In genomic region chr4:186104114-186104894, GRCh38 we compare ENCODE assay signal across 9 cellular contexts. TPM values are rescaled to one million over a fixed set of nuclear protein-coding genes. Genes with fewer than 3 reads are reported as not detected.
DNase-seq lines count a peak whose midpoint lies in the region; ATAC-seq, FAIRE-seq and TF ChIP-seq lines count a peak whose summit lies in the region.
"Had no signal": no experiment of that assay in that cellular context is flagged by ENCODE, and none has a peak within 500 bp of the region (broad histone marks: within the 10 kb centered on the region; RNA-seq: fewer than 3 reads in every experiment).

Gene FAM149A (plus strand): TSS chr4:186104704.

- H3K36me3 ChIP-seq in bronchial epithelial cell (ENCODE audit: control insufficient read depth, insufficient read depth, low read length) (no peaks in the 10 kb centered on the region), HepG2 (replicated peaks in 1 of 2; ENCODE audit: control insufficient read depth in 1 of 2, insufficient read depth in 2 of 2, low read length in 2 of 2) (no peaks in the 10 kb centered on the region)

- H3K9me3 ChIP-seq in HepG2 (ENCODE audit: low read length) = no peaks in the 10 kb centered on the region

- H3K4me2 ChIP-seq in HepG2 (ENCODE audit: low read depth, low read length) = peak within 1 kb of the TSS; percentile 49; the same call in 1 of the 2 replicates

- TF ChIP-seq EP300 in HepG2 (IDR thresholded peaks at IDR 0.05; ENCODE audit: low read depth in 2 of 2, low read length in 2 of 2) = no peak
- no peak for TF ChIP-seq EP300 in HepG2 (CRISPR knock-in tag; IDR thresholded peaks at IDR 0.05; ENCODE audit: borderline replicate concordance)

- TF ChIP-seq POLR2A in HepG2 (IDR thresholded peaks at IDR 0.05; ENCODE audit: insufficient read depth in 1 of 2, low read depth in 2 of 2, low read length in 2 of 2) = no peak

- intact Hi-C loops in HepG2 (cut with micrococcal nuclease; ENCODE audit: unreplicated experiment) = no loop called here

- DNase-seq in NCI-H2227 (lab: John Stamatoyannopoulos, UW; ENCODE audit: unreplicated experiment) (peak; percentile 63), NCI-H2227 treated with DMSO at 0.1 percent for 48 hours (lab: John Stamatoyannopoulos, UW) (no peak), T-helper 2 cell (peak in 4 of 5 experiments; percentile 7 to 42 (median 28)), bronchial epithelial cell (ENCODE audit: low read depth) (no peak), HepG2 (ENCODE audit: low spot score) (no peak), NCI-H446 (lab: John Stamatoyannopoulos, UW) (no peak)
- peak; percentile 65 for DNase-seq in stimulated activated CD4-positive, alpha-beta T cell treated with anti-CD3 and anti-CD28 coated beads, Interleukin-4, amount 100 ng/mL, for 1 hour

- no TSS peak for BruUV-seq in HepG2 (replicated peaks; lab: Mats Ljungman, UMichigan)

- ATAC-seq in HG03175 (IDR thresholded peaks at IDR 0.05; ENCODE audit: unreplicated experiment) (peak; percentile 80), HepG2 (peak; percentile 65)

- no peaks in the 10 kb centered on the region for H4K20me1 ChIP-seq in HepG2 (ENCODE audit: insufficient read depth, low read length)

- POLR2A ChIA-PET in HepG2 (lab: Yijun Ruan, JAX) = no interaction called here

- no peak within 1 kb of the TSS for H3K27ac ChIP-seq in HepG2 (ENCODE audit: extremely low read length, insufficient read depth, low read length)

- H3K4me3 ChIP-seq in bronchial epithelial cell (ENCODE audit: low read depth, low read length) (peak within 1 kb of the TSS; percentile 18), HepG2 (replicated peaks in 1 of 3; ENCODE audit: insufficient read depth in 1 of 3, low read depth in 2 of 3, low read length in 3 of 3) (peak within 1 kb of the TSS in 2 of 3 experiments; percentile 16 to 55; a peak in 3 of 6 replicates)

- peaks cover 23% of the 10 kb centered on the region for H3K27me3 ChIP-seq in bronchial epithelial cell (ENCODE audit: control insufficient read depth, insufficient read depth, low read length)
- peaks cover 1 to 33% of the 10 kb centered on the region in 2 experiments; a peak in 4 of 5 replicates for H3K27me3 ChIP-seq in HepG2 (ENCODE audit: control insufficient read depth in 1 of 2, insufficient read depth in 2 of 2, low read length in 2 of 2)

- no peak for FAIRE-seq in bronchial epithelial cell (lab: Jason Lieb, UNC)
- no peak for FAIRE-seq in HepG2 (lab: Jason Lieb, UNC)
- FAIRE-seq: colon had no signal

- H3K79me2 ChIP-seq in HepG2 (ENCODE audit: insufficient read depth, low read length) = no peaks in the 10 kb centered on the region

- no peak for TF ChIP-seq RAD21 in HepG2 (CRISPR knock-in tag; IDR thresholded peaks at IDR 0.05)

- 71% methylated on average over 16 of the region's 58 CpGs for whole genome bisulfite sequencing in HepG2 (ENCODE audit: low lambda C conversion rate)

- no peak within 1 kb of the TSS for H2AFZ ChIP-seq in HepG2 (ENCODE audit: low read length)

- TF ChIP-seq CTCF in bronchial epithelial cell (IDR thresholded peaks at IDR 0.05; ENCODE audit: insufficient read depth, low read length, severe bottlenecking) = no peak
- TF ChIP-seq CTCF in HepG2 (CRISPR knock-in tag; IDR thresholded peaks at IDR 0.05) = no peak

- no peaks in the 10 kb centered on the region for H3K4me1 ChIP-seq in HepG2 (ENCODE audit: insufficient read depth, low read length)

- in situ Hi-C loops in HepG2 (cut with HindIII; ENCODE audit: extremely low pct_ligation_motif_present, low pct_unique_long_range_greater_than_20kb) = no loop called here

- H3K9ac ChIP-seq in HepG2 (ENCODE audit: insufficient read depth, low read depth, low read length) = no peak within 1 kb of the TSS

- CTCF ChIA-PET in HepG2 (lab: Yijun Ruan, JAX; ENCODE audit: low intra/inter-chr PET ratio, low total read pairs) = no interaction called here

TF ChIP-seq in HepG2, 621 proteins besides CTCF, POLR2A, EP300 and RAD21 (continues in another document):
- no peak for TF ChIP-seq TP53 (CRISPR knock-in tag; conservative IDR thresholded peaks at IDR 0.05)
- TF ChIP-seq EEA1 (CRISPR knock-in tag; IDR thresholded peaks at IDR 0.05; ENCODE audit: borderline replicate concordance) = no peak
- TF ChIP-seq MAF1 (CRISPR knock-in tag; IDR thresholded peaks at IDR 0.05; ENCODE audit: borderline replicate concordance) = no peak
- TF ChIP-seq, protein P1, sequence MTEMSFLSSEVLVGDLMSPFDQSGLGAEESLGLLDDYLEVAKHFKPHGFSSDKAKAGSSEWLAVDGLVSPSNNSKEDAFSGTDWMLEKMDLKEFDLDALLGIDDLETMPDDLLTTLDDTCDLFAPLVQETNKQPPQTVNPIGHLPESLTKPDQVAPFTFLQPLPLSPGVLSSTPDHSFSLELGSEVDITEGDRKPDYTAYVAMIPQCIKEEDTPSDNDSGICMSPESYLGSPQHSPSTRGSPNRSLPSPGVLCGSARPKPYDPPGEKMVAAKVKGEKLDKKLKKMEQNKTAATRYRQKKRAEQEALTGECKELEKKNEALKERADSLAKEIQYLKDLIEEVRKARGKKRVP (CRISPR knock-in tag; IDR thresholded peaks at IDR 0.05) = no peak
- TF ChIP-seq CCAR2 (optimal IDR thresholded peaks at IDR 0.05; ENCODE audit: low read depth, low read length) = no peak
- TF ChIP-seq NRL (CRISPR knock-in tag; IDR thresholded peaks at IDR 0.05; ENCODE audit: borderline replicate concordance) = 0 out of 2 replicates have a peak, but pooled peaks have one; percentile 12
- TF ChIP-seq ZEB1 (IDR thresholded peaks at IDR 0.05; ENCODE audit: insufficient replicate concordance, low read depth) = no peak
- no peak for TF ChIP-seq ERF (CRISPR knock-in tag; IDR thresholded peaks at IDR 0.05)
- peak; percentile 24; the same call in 1 of the 2 replicates for TF ChIP-seq ZNF687 (CRISPR knock-in tag; IDR thresholded peaks at IDR 0.05)
- TF ChIP-seq SCMH1 (CRISPR knock-in tag; IDR thresholded peaks at IDR 0.05; ENCODE audit: borderline replicate concordance) = no peak
- TF ChIP-seq SP2 (CRISPR knock-in tag; IDR thresholded peaks at IDR 0.05) = no peak
- TF ChIP-seq U2AF1 (optimal IDR thresholded peaks at IDR 0.05; ENCODE audit: low read depth, low read length) = no peak
- no peak for TF ChIP-seq FLYWCH1 (CRISPR knock-in tag; IDR thresholded peaks at IDR 0.05)
- TF ChIP-seq ZFYVE20 (CRISPR knock-in tag; IDR thresholded peaks at IDR 0.05; ENCODE audit: borderline replicate concordance, low read depth) = no peak
- no peak for TF ChIP-seq ZNF20 (CRISPR knock-in tag; IDR thresholded peaks at IDR 0.05)
- no peak for TF ChIP-seq ZNF749 (CRISPR knock-in tag; IDR thresholded peaks at IDR 0.05; ENCODE audit: borderline replicate concordance)
- TF ChIP-seq JUN (CRISPR knock-in tag; IDR thresholded peaks at IDR 0.05) = no peak
- TF ChIP-seq RAD51 (IDR thresholded peaks at IDR 0.05; ENCODE audit: borderline replicate concordance) = no peak

RNA-seq across cellular contexts. Expression of gene FAM149A, which starts in this region (rescaled TPM):
- 0.26 and 0.64 TPM in 2 replicates for total RNA-seq in bronchial epithelial cell
- not detected in 2 replicates for total RNA-seq in HepG2 (2016; rRNA removed; fragmentation: Illumina TruSeq; extraction: Trizol)
- not detected in 2 replicates for total RNA-seq in HepG2 (2016; cell fraction: cytosol; rRNA removed; fragmentation: Illumina TruSeq; extraction: Trizol; ENCODE audit: low read depth)
- total RNA-seq in HepG2 (2016; cell fraction: insoluble cytoplasmic fraction; rRNA removed; fragmentation: Illumina TruSeq; extraction: Trizol) = not detected in 2 replicates
- not detected in 2 replicates for total RNA-seq in HepG2 (2016; cell fraction: membrane; rRNA removed; fragmentation: Illumina TruSeq; extraction: Trizol)
- not detected in 2 replicates for total RNA-seq in HepG2 (2016; cell fraction: nucleus; rRNA removed; fragmentation: Illumina TruSeq; extraction: Trizol)
- polyA plus RNA-seq in HepG2 (2011; rRNA removed) = not detected in 2 replicates
- 0.07 TPM in 1 of 2 replicates, not detected in the other for polyA plus RNA-seq in HepG2 (2011; cell fraction: cytosol; rRNA removed)
- 0.31 TPM in 1 of 2 replicates, not detected in the other for polyA plus RNA-seq in HepG2 (2011; cell fraction: nucleus; rRNA removed)
- polyA plus RNA-seq in HepG2 (2012) = not detected in 2 replicates
- not detected in 2 replicates for polyA plus RNA-seq in HepG2 (2016; cell fraction: cytosol; fragmentation: Illumina TruSeq; extraction: Trizol; ENCODE audit: low read depth)
- not detected in 2 replicates for polyA plus RNA-seq in HepG2 (2016; cell fraction: insoluble cytoplasmic fraction; fragmentation: Illumina TruSeq; extraction: Trizol; ENCODE audit: low read depth)
- not detected in 2 replicates for polyA plus RNA-seq in HepG2 (2016; cell fraction: membrane; fragmentation: Illumina TruSeq; extraction: Trizol; ENCODE audit: low read depth)
- polyA plus RNA-seq in HepG2 (2016; cell fraction: nucleus; fragmentation: Illumina TruSeq; extraction: Trizol; ENCODE audit: insufficient read depth, low read depth) = not detected in 2 replicates
- polyA minus RNA-seq in HepG2 (2011; rRNA and poly(A)+ RNA removed; ENCODE audit: low replicate concordance) = not detected in 2 replicates
- polyA minus RNA-seq in HepG2 (2011; cell fraction: cytosol; rRNA and poly(A)+ RNA removed) = not detected in 2 replicates
- not detected in 2 replicates for polyA minus RNA-seq in HepG2 (2011; cell fraction: nucleus; rRNA and poly(A)+ RNA removed)

Comparison
In these comparisons a context has a peak if more than half of its experiments do, and no peak if none do; other contexts are left out.
1. DNase-seq: peak in NCI-H2227 (single experiment), T-helper 2 cell (4 of 5) and stimulated activated CD4-positive, alpha-beta T cell treated with anti-CD3 and anti-CD28 coated beads, Interleukin-4, amount 100 ng/mL, for 1 hour (single experiment); none in NCI-H2227 treated with DMSO at 0.1 percent for 48 hours (single experiment), bronchial epithelial cell (single experiment), HepG2 (single experiment) and NCI-H446 (0 of 2).
2. Peak in ATAC-seq, H3K4me3 ChIP-seq and H3K4me2 ChIP-seq in HepG2; RNA of the gene not detected or under 1 TPM.